8 cellular contexts compared by ENCODE assay signal in the genomic region with DNA sequence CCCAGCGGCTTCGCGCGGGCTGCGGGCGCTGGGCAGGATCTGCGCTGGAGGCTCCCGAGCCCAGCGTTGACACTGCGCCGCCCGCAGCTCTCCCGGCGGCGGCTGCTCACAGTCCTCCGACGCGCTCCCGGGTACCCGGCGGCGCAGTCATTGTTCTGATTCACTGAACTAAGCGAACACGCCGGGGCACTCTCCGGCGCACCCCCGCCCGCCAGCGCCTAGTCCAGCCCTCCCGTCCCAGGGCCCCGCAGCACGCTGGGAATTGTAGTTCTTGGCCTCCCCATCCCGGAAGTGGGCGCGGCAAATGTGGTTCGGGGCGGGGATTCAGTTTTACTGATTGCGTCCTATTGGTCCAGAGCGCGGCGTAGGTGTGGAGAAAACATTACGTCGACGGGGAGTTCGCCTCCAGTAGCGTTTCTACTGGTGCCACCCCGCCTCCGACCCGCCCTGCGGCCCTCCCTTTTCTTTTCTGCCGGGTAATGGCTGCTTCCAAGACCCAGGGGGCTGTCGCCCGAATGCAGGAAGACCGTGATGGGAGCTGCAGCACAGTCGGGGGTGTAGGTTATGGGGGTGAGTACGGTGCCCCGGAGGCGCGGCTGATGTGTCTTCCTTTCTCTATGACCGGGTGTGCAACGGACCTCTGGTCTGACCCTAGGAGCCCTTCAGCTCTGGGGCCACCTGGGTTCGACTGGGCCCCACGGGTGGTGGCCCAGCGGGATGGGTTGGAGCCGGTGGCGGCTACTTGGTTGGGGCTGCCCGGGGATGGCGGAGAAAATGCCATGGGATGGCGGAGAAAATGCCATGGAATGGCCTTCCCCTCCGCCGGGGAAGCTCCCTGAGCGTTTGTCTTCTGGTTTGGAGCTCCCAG. TPM values are rescaled to one million over a fixed set of nuclear protein-coding genes. Genes with fewer than 3 reads are reported as not detected.
A peak's percentile ranks its signal among the peaks of the same experiment; 100 is the strongest.
DNase-seq lines count a peak whose midpoint lies in the region; ATAC-seq and TF ChIP-seq lines count a peak whose summit lies in the region.

A gene with protein sequence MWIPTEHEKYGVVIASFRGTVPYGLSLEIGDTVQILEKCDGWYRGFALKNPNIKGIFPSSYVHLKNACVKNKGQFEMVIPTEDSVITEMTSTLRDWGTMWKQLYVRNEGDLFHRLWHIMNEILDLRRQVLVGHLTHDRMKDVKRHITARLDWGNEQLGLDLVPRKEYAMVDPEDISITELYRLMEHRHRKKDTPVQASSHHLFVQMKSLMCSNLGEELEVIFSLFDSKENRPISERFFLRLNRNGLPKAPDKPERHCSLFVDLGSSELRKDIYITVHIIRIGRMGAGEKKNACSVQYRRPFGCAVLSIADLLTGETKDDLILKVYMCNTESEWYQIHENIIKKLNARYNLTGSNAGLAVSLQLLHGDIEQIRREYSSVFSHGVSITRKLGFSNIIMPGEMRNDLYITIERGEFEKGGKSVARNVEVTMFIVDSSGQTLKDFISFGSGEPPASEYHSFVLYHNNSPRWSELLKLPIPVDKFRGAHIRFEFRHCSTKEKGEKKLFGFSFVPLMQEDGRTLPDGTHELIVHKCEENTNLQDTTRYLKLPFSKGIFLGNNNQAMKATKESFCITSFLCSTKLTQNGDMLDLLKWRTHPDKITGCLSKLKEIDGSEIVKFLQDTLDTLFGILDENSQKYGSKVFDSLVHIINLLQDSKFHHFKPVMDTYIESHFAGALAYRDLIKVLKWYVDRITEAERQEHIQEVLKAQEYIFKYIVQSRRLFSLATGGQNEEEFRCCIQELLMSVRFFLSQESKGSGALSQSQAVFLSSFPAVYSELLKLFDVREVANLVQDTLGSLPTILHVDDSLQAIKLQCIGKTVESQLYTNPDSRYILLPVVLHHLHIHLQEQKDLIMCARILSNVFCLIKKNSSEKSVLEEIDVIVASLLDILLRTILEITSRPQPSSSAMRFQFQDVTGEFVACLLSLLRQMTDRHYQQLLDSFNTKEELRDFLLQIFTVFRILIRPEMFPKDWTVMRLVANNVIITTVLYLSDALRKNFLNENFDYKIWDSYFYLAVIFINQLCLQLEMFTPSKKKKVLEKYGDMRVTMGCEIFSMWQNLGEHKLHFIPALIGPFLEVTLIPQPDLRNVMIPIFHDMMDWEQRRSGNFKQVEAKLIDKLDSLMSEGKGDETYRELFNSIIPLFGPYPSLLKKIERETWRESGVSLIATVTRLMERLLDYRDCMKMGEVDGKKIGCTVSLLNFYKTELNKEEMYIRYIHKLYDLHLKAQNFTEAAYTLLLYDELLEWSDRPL (N-terminal part only) (minus strand): TSS at position 162 of the 868 bp plus-strand sequence. CDS start 261 bp downstream, outside the sequence.
A gene with protein sequence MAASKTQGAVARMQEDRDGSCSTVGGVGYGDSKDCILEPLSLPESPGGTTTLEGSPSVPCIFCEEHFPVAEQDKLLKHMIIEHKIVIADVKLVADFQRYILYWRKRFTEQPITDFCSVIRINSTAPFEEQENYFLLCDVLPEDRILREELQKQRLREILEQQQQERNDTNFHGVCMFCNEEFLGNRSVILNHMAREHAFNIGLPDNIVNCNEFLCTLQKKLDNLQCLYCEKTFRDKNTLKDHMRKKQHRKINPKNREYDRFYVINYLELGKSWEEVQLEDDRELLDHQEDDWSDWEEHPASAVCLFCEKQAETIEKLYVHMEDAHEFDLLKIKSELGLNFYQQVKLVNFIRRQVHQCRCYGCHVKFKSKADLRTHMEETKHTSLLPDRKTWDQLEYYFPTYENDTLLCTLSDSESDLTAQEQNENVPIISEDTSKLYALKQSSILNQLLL (plus strand): TSS at position 458 of the 868 bp plus-strand sequence. CDS start 22 bp downstream, at position 480.

- H3K27me3 Mint-ChIP-seq in CD14-positive monocyte (ENCODE audit: low read depth in 3 of 3) = peaks cover 18 to 28% (median 19%) of the 10 kb centered on the region in 3 donors

- peaks cover 0 to 6% (median 0%) of the 10 kb centered on the region in 7 donors for H3K9me3 Mint-ChIP-seq in CD14-positive monocyte

- H3K4me3 ChIP-seq in left lung = peak within 1 kb of the TSS; percentile 88 to 93

- intact Hi-C loops in CD14-positive monocyte (cut with micrococcal nuclease) = loop anchor here (5.0 to 10.0 kb wide), 5 partner anchors 124 to 248 kb away; a partner anchor contains a TSS
- intact Hi-C loops in left lung (cut with DNase I) = no loop called here

- ATAC-seq in GM19395 (IDR thresholded peaks at IDR 0.05; ENCODE audit: unreplicated experiment) (peak; percentile 94), HG03558 (IDR thresholded peaks at IDR 0.05; ENCODE audit: extremely low read depth, unreplicated experiment) (peak; percentile 93), left lung (peak; percentile 93)

- H3K36me3 ChIP-seq in left lung = no peaks in the 10 kb centered on the region

- peaks cover 8 to 56% of the 10 kb centered on the region in 2 donors for H3K4me1 ChIP-seq in left lung

- H3K27ac Mint-ChIP-seq in CD14-positive monocyte = peak within 1 kb of the TSS; percentile 88 to 97 (median 93)

- peaks cover 0 to 7% of the 10 kb centered on the region in 2 donors for H3K27me3 ChIP-seq in left lung

- H3K27ac ChIP-seq in left lung = peak within 1 kb of the TSS; percentile 92

- peaks cover 40% of the 10 kb centered on the region for H3K4me1 Mint-ChIP-seq in CD14-positive monocyte

- H3K36me3 Mint-ChIP-seq in CD14-positive monocyte = peaks cover 2 to 9% of the 10 kb centered on the region in 2 donors

- H3K4me3 Mint-ChIP-seq in CD14-positive monocyte = peak within 1 kb of the TSS; percentile 98 to 100

- H3K9me3 ChIP-seq in left lung = no peaks in the 10 kb centered on the region

- no peak for TF ChIP-seq CTCF in CD14-positive monocyte (IDR thresholded peaks at IDR 0.05)
- peak in 1 of 2 donors; percentile 7 for TF ChIP-seq CTCF in left lung (IDR thresholded peaks at IDR 0.05)

- DNase-seq in CD14-positive monocyte (ENCODE audit: low spot score) = peak; percentile 99
- peak; percentile 99 for DNase-seq in NCI-H748 (lab: John Stamatoyannopoulos, UW; ENCODE audit: unreplicated experiment)
- peak; percentile 100 for DNase-seq in activated CD4-positive, alpha-beta T cell treated with anti-CD3 and anti-CD28 coated beads, Interleukin-2, amount 50 U/mL, for 24 hours (ENCODE audit: low read depth in 1 of 2, low spot score in 1 of 2)
- peak; percentile 100 for DNase-seq in dermis blood vessel endothelial cell
- DNase-seq in left lung = peak; percentile 99
- DNase-seq in stimulated activated CD4-positive, alpha-beta T cell treated with anti-CD3 and anti-CD28 coated beads, Interleukin-2, amount 100 ng/mL, for 4 hours (ENCODE audit: low read depth) = peak; percentile 99

RNA-seq across cellular contexts. Expression of the first gene that starts in this region (rescaled TPM):
- polyA plus RNA-seq in CD14-positive monocyte = 1 to 10 TPM; 1.3 to 2.7 TPM
- 155 and 162 TPM in 2 replicates for total RNA-seq in dermis blood vessel endothelial cell
- total RNA-seq in left lung = 10 to 100 TPM; 38.9 to 63.6 TPM

RNA-seq across cellular contexts. Expression of the second gene that starts in this region (rescaled TPM):
- polyA plus RNA-seq in CD14-positive monocyte = 10 to 100 TPM; 17.5 to 20.7 TPM
- total RNA-seq in dermis blood vessel endothelial cell (43.8 and 61.9 TPM in 2 replicates), left lung (10 to 100 TPM; 19.8 to 29.8 TPM)

Comparison
In these comparisons a context has a peak if more than half of its experiments do, and no peak if none do; other contexts are left out.
1. Peak in every context shown above with its lines: DNase-seq, ATAC-seq, H3K4me3 ChIP-seq and H3K27ac ChIP-seq.
2. intact Hi-C loops: an anchor here in CD14-positive monocyte (5.0 to 10.0 kb wide); none called in left lung.